Comparison of ENCODE assay signal across 8 cellular contexts in the genomic region with DNA sequence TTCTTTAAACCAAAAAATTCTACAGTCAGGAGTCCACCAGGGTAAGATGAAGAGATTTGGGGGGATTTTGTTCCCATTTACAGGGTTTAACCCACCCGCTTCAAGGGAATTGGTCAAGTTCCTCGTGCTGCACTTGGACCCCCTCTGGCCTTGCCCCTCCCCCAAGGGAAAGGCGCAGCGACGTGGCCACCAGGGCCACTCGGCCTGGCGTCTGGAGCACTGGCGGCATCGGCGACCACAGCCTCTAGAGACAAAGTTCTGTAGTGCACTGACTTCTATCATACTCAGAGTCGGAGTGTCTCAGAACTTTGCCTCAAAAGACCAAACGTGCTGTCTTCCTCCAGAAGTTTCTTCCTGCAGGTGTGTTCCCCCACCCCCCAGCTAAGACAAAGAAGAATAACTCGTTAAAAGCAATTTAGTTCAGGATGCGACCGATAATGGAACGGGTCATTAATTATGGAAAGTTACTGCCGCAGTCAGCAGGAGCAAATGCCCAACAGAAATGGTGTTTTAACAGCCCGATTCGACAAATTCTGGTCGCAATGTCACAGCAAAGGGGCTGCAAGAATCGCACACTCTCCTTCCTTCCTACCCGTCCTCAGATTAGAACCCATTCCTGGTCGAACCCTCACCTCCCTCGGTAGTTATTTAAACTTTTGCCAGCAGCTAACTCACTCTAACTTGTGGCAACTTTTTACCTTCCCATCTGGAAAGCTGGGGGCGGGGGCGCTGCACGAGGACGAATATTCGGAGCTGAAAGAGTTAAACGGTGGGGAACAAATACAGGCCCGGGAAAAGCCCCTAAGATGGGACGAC.
DNase-seq lines count a peak whose midpoint lies in the region; ATAC-seq and TF ChIP-seq lines count a peak whose summit lies in the region.

No MANE protein-coding gene starts in this region.

- peaks cover 4% of the 10 kb centered on the region; the same call in 1 of the 2 replicates for H3K79me2 ChIP-seq in Loucy (ENCODE audit: insufficient read depth, low read length)

- no peaks in the 10 kb centered on the region for H3K36me3 ChIP-seq in Loucy (ENCODE audit: insufficient read depth, low read length)

- H3K9me2 ChIP-seq in Loucy (replicated peaks; ENCODE audit: low read depth, low read length): no peaks in the 10 kb centered on the region

- no peak for ATAC-seq in natural killer cell
- ATAC-seq in GM21381 (IDR thresholded peaks at IDR 0.05; ENCODE audit: unreplicated experiment): no peak

- peak overlapping the region; percentile 83 for H3K4me3 ChIP-seq in Loucy (ENCODE audit: low read length, poor library complexity, severe bottlenecking)
- peak overlapping the region in 55 of 59 donors; percentile 12 to 73 (median 60) for H3K4me3 ChIP-seq in dorsolateral prefrontal cortex

- H3K27me3 ChIP-seq in Loucy (ENCODE audit: insufficient read depth, low read length, poor library complexity, severe bottlenecking) (peaks cover 14% of the 10 kb centered on the region), dorsolateral prefrontal cortex (peaks cover 0 to 80% (median 32%) of the 10 kb centered on the region in 45 donors)

- no peaks in the 10 kb centered on the region for H3F3A ChIP-seq in Loucy (ENCODE audit: low read depth)

- no peak overlapping the region for H3K27ac ChIP-seq in dorsolateral prefrontal cortex

- TF ChIP-seq CTCF in Loucy (conservative IDR thresholded peaks at IDR 0.05; ENCODE audit: low read length): no peak
- TF ChIP-seq CTCF in dorsolateral prefrontal cortex (IDR thresholded peaks at IDR 0.05 in 54 of 56, conservative IDR thresholded peaks at IDR 0.05 in 2 of 56; ENCODE audit: low read depth in 1 of 56, partially characterized antibody in 56 of 56): no peak
- no peak for TF ChIP-seq CTCF in natural killer cell (IDR thresholded peaks at IDR 0.05)

- H3K9me3 Mint-ChIP-seq in natural killer cell: no peaks in the 10 kb centered on the region

- H3K27ac Mint-ChIP-seq in natural killer cell: no peak overlapping the region

- peak; percentile 42 for TF ChIP-seq POLR2A in GM15510 (IDR thresholded peaks at IDR 0.05; ENCODE audit: borderline replicate concordance, extremely low read depth, insufficient read length)

- H3K4me1 Mint-ChIP-seq in natural killer cell: peaks cover 12 to 22% of the 10 kb centered on the region in 2 donors

- H3K4me1 ChIP-seq in Loucy (ENCODE audit: insufficient read depth, low read length, poor library complexity, severe bottlenecking): peaks cover 22% of the 10 kb centered on the region

- H3K4me3 Mint-ChIP-seq in natural killer cell: peak overlapping the region; percentile 79

- peak overlapping the region; percentile 82 for H2AFZ ChIP-seq in Loucy (ENCODE audit: low read length)

- intact Hi-C loops in dorsolateral prefrontal cortex (cut with DNase I) (no loop called here), natural killer cell (cut with micrococcal nuclease) (no loop called here)

- no peaks in the 10 kb centered on the region for H3K9me3 ChIP-seq in Loucy (ENCODE audit: insufficient read depth, low read depth, low read length)

- no peaks in the 10 kb centered on the region for H4K20me1 ChIP-seq in Loucy (ENCODE audit: insufficient read depth, low read length, poor library complexity, severe bottlenecking)

- DNase-seq in dorsolateral prefrontal cortex (no peak), natural killer cell (no peak), inferior parietal cortex (ENCODE audit: extremely low spot score) (no peak), cerebellar nuclear complex (lab: John Stamatoyannopoulos, UW) (no peak), NCI-H2107 treated with DMSO at 0.1 percent for 48 hours (lab: John Stamatoyannopoulos, UW; ENCODE audit: unreplicated experiment) (no peak)

- peaks cover 40 to 48% of the 10 kb centered on the region in 2 donors for H3K27me3 Mint-ChIP-seq in natural killer cell (ENCODE audit: low read depth in 2 of 2)

- H3K4me2 ChIP-seq in Loucy (ENCODE audit: low read depth, low read length, poor library complexity, severe bottlenecking): peak overlapping the region; percentile 96

- H3K36me3 Mint-ChIP-seq in natural killer cell: no peaks in the 10 kb centered on the region

- peak overlapping the region; percentile 69 for H3K9ac ChIP-seq in Loucy (ENCODE audit: low read depth, low read length, poor library complexity, severe bottlenecking)
